8 cellular contexts compared by ENCODE assay signal in the genomic region with DNA sequence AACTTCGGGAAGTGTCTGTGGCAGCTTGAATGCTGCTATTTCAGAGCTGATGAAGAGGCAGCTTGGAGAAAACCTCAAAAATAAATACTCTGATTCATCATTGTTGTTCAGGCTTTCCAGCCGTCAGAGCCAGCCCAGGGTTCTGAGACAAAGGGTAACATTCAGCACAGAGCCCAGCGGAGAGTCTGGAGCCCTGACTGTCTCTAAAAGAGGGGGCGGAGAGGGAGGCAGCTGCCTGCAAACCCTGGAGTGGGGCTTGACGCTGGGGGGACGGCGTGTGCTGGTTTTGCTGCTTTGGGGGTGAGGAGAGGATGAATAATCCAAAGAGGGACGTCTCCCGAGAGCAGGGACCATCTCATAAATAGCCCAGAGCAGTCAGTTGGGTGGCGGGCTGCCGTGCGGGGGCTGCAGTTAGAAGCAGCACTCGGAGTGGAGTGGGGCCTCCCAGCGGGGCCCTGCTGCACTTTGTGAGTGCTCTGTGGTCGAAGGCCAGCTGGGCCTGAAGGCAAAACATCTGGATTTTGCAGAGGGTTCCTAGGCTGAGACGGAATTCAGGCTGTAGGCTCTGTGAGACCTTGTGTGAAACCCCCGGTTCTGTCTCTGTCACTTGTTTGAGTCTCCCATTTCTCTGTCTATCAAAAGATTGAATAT.
DNase-seq lines count a peak whose midpoint lies in the region; ATAC-seq and TF ChIP-seq lines count a peak whose summit lies in the region.

No MANE protein-coding gene starts in this region.

- ATAC-seq in GM18861 (IDR thresholded peaks at IDR 0.05; ENCODE audit: unreplicated experiment) (no peak), HG03571 (IDR thresholded peaks at IDR 0.05; ENCODE audit: unreplicated experiment) (no peak)

- H3K36me3 Mint-ChIP-seq in nephron progenitor cell (ENCODE audit: low read depth): no peaks in the 10 kb centered on the region

- peaks cover 8% of the 10 kb centered on the region for H3K4me1 ChIP-seq in NT2/D1 (ENCODE audit: insufficient read depth, insufficient read length)
- H3K4me1 ChIP-seq in effector memory CD4-positive, alpha-beta T cell (ENCODE audit: control insufficient read depth, insufficient read depth, low read length, poor library complexity, severe bottlenecking): peaks cover 20% of the 10 kb centered on the region

- no peaks in the 10 kb centered on the region for H3K36me3 ChIP-seq in NT2/D1 (ENCODE audit: insufficient read depth, insufficient read length, low read length)
- H3K36me3 ChIP-seq in effector memory CD4-positive, alpha-beta T cell (ENCODE audit: control insufficient read depth, insufficient read depth, low read length): no peaks in the 10 kb centered on the region

- H3K27ac ChIP-seq in effector memory CD4-positive, alpha-beta T cell (ENCODE audit: insufficient read depth, low read length, poor library complexity, severe bottlenecking): no peak overlapping the region

- TF ChIP-seq CTCF in nephron progenitor cell (IDR thresholded peaks at IDR 0.05): no peak

- peak overlapping the region; percentile 24 for H3K4me3 ChIP-seq in NT2/D1 (ENCODE audit: insufficient read length, low read depth)
- H3K4me3 ChIP-seq in effector memory CD4-positive, alpha-beta T cell (ENCODE audit: insufficient read depth, low read depth, low read length, poor library complexity, severe bottlenecking): no peak overlapping the region

- H3K9ac ChIP-seq in NT2/D1 (ENCODE audit: insufficient read length, low read depth): peak overlapping the region; percentile 46

- peak overlapping the region; percentile 58 for H3K4me3 Mint-ChIP-seq in nephron progenitor cell

- no peaks in the 10 kb centered on the region for H3K27me3 Mint-ChIP-seq in nephron progenitor cell (ENCODE audit: low read depth, poor library complexity)

- H3K9me3 Mint-ChIP-seq in nephron progenitor cell: peaks cover 10% of the 10 kb centered on the region

- peaks cover 41% of the 10 kb centered on the region for H3K4me1 Mint-ChIP-seq in nephron progenitor cell

- H3K27me3 ChIP-seq in NT2/D1 (ENCODE audit: insufficient read depth, insufficient read length): no peaks in the 10 kb centered on the region
- H3K27me3 ChIP-seq in effector memory CD4-positive, alpha-beta T cell (replicated peaks; ENCODE audit: control insufficient read depth, insufficient read depth, low read length, poor library complexity, severe bottlenecking): no peaks in the 10 kb centered on the region

- DNase-seq in Ammon's horn (ENCODE audit: low spot score) (peak; percentile 97), NT2/D1 (ENCODE audit: low read depth, low spot score) (peak; percentile 22), fibroblast of gingiva (ENCODE audit: low read depth) (peak; percentile 74), nephron progenitor cell (peak; percentile 37), NCI-H226 (no peak)
- no peak for DNase-seq in effector memory CD4-positive, alpha-beta T cell

- no peaks in the 10 kb centered on the region for H3K9me3 ChIP-seq in NT2/D1 (ENCODE audit: insufficient read depth, low read length)
- no peaks in the 10 kb centered on the region for H3K9me3 ChIP-seq in effector memory CD4-positive, alpha-beta T cell (ENCODE audit: control insufficient read depth, low read length)

- H3K27ac Mint-ChIP-seq in nephron progenitor cell: peak overlapping the region; percentile 83

Comparison
In these comparisons a context has a peak if more than half of its experiments do, and no peak if none do; other contexts are left out.
1. DNase-seq: peak in Ammon's horn (single experiment), NT2/D1 (single experiment), fibroblast of gingiva (single experiment) and nephron progenitor cell (single experiment); none in NCI-H226 (single experiment) and effector memory CD4-positive, alpha-beta T cell (0 of 3).